9 cellular contexts compared by ENCODE assay signal in the genomic region with DNA sequence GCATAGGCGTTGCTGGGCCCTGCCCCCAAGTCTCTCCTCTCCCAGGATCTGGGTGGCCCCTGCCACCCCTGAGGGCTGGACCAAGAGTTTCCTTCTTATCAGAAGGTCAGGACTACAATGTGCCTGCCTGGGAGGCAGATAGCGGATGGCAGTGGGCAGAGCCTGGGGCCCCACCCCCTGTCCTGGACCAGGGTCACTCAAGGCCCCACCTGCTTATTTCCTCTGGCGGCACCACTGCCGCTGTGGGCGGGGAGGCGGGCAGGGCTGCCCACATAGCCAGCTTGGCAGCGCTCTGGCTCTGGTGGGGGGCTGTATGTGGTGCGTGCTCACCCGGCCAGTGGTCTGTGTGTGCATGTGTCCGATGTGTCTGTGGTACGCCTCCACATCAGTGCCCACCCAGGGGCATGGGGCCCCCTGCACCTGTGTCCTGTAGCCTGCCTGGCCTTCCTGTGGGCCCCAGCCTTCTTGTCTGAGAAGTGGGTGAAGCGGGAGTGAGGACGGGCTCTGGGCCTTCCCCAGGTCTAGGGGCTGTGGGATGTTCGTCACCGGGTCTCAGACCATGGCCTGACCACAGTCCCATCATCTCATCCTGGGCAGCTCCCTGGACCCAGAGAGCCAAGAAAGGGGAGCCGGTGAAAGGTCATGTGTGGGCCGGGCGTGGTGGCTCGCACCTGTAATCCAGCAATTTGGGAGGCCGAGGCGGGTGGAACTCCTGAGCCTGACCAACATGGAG. TPM values are rescaled to one million over a fixed set of nuclear protein-coding genes. Genes with fewer than 3 reads are reported as not detected.
DNase-seq lines count a peak whose midpoint lies in the region; ATAC-seq, FAIRE-seq and TF ChIP-seq lines count a peak whose summit lies in the region.
"Had no signal": no experiment of that assay in that cellular context is flagged by ENCODE, and none has a peak within 500 bp of the region (broad histone marks: within the 10 kb centered on the region; RNA-seq: fewer than 3 reads in every experiment).

No MANE protein-coding gene starts in this region.

- intact Hi-C loops in CD14-positive monocyte (cut with micrococcal nuclease), result loop anchor here (5.0 kb wide), 2 partner anchors 37 to 78 kb away; partner anchors contain the start of gene AP1B1 (in 1 of the 2)

- H3K27me3 ChIP-seq in endodermal cell (ENCODE audit: control insufficient read depth, insufficient read depth, low read length, poor library complexity, severe bottlenecking), result peaks cover 19% of the 10 kb centered on the region

- no peaks in the 10 kb centered on the region for H3K36me3 ChIP-seq in endodermal cell (ENCODE audit: control insufficient read depth, insufficient read depth, low read length)

- H3K27ac ChIP-seq in endodermal cell (ENCODE audit: low read depth, low read length), result no peak overlapping the region

- ATAC-seq in GM21529 (IDR thresholded peaks at IDR 0.05; ENCODE audit: unreplicated experiment), result no peak

- H3K36me3 Mint-ChIP-seq in CD14-positive monocyte (peaks cover 16 to 20% of the 10 kb centered on the region in 2 donors), endodermal cell (ENCODE audit: low read depth) (peaks cover 11% of the 10 kb centered on the region), osteocyte (ENCODE audit: unreplicated experiment) (no peaks in the 10 kb centered on the region)

- WGBS in endodermal cell (ENCODE audit: insufficient coverage in 1 of 2, insufficient read length in 1 of 2), 2 experiments, result 88 to 92% methylated on average over 11 to 21 of the region's 21 CpGs

- no peak for TF ChIP-seq CTCF in CD14-positive monocyte (IDR thresholded peaks at IDR 0.05)
- TF ChIP-seq CTCF in endodermal cell (conservative IDR thresholded peaks at IDR 0.05), result no peak
- no peak for TF ChIP-seq CTCF in osteocyte (IDR thresholded peaks at IDR 0.05)

- H3K9me3 Mint-ChIP-seq in CD14-positive monocyte (peaks cover 4 to 22% (median 16%) of the 10 kb centered on the region in 7 donors), endodermal cell (peaks cover 10% of the 10 kb centered on the region), osteocyte (ENCODE audit: unreplicated experiment) (no peaks in the 10 kb centered on the region)

- H3K9ac ChIP-seq in endodermal cell (ENCODE audit: extremely low read depth, low read length, poor library complexity, severe bottlenecking), result no peak overlapping the region

- no peaks in the 10 kb centered on the region for H3K9me3 ChIP-seq in endodermal cell (ENCODE audit: control insufficient read depth, low read length)
- H3K9me3 ChIP-seq: SJSA1 had no signal

- peak overlapping the region in 1 of 2 donors; percentile 42 for H3K4me3 Mint-ChIP-seq in CD14-positive monocyte
- peak overlapping the region; percentile 33 for H3K4me3 Mint-ChIP-seq in endodermal cell
- H3K4me3 Mint-ChIP-seq in osteocyte (ENCODE audit: unreplicated experiment), result no peak overlapping the region

- H3K4me1 Mint-ChIP-seq in CD14-positive monocyte, result peaks cover 58% of the 10 kb centered on the region
- H3K4me1 Mint-ChIP-seq in endodermal cell, result peaks cover 24% of the 10 kb centered on the region
- peaks cover 46% of the 10 kb centered on the region for H3K4me1 Mint-ChIP-seq in osteocyte (ENCODE audit: unreplicated experiment)

- H3K4me1 ChIP-seq in endodermal cell (ENCODE audit: control insufficient read depth, insufficient read depth, low read length), result peaks cover 8% of the 10 kb centered on the region

- no peak overlapping the region for H3K4me3 ChIP-seq in endodermal cell (ENCODE audit: low read length)
- H3K4me3 ChIP-seq: SJSA1 had no signal

- no peak for FAIRE-seq in frontal cortex (lab: Jason Lieb, UNC)

- H3K27me3 Mint-ChIP-seq in CD14-positive monocyte (ENCODE audit: low read depth in 3 of 3), result peaks cover 39 to 67% (median 52%) of the 10 kb centered on the region in 3 donors
- peaks cover 19% of the 10 kb centered on the region for H3K27me3 Mint-ChIP-seq in endodermal cell (ENCODE audit: insufficient read depth)
- peaks cover 9% of the 10 kb centered on the region for H3K27me3 Mint-ChIP-seq in osteocyte (ENCODE audit: unreplicated experiment)

- H3K27ac Mint-ChIP-seq in CD14-positive monocyte (peak overlapping the region in 6 of 7 donors; percentile 57 to 90 (median 79)), endodermal cell (peak overlapping the region; percentile 35), osteocyte (ENCODE audit: unreplicated experiment) (peak overlapping the region; percentile 85)

- DNase-seq in CD14-positive monocyte (ENCODE audit: low spot score) (no peak), M059J (ENCODE audit: low read depth) (peak; percentile 65), endodermal cell (peak; percentile 48), osteocyte (ENCODE audit: extremely low spot score, unreplicated experiment) (no peak), frontal cortex (ENCODE audit: low spot score in 2 of 2) (no peak), NCI-H2081 treated with DMSO at 0.1 percent for 48 hours (lab: John Stamatoyannopoulos, UW) (no peak), SIG-M5 (lab: John Stamatoyannopoulos, UW) (no peak)

RNA-seq across cellular contexts. Expression of gene GAS2L1, which starts 3.0 kb away (rescaled TPM):
- polyA plus RNA-seq in CD14-positive monocyte, result 10 to 100 TPM; 14.9 to 15.7 TPM
- 10.2 and 17.2 TPM in 2 replicates for total RNA-seq in M059J (2014; rRNA removed; shearing (Covaris generic))
- total RNA-seq in endodermal cell, result 10 to 100 TPM; 22.2 to 24.9 TPM
- polyA plus RNA-seq in endodermal cell (2013, experiment 1 of 2), result 13.9 TPM
- 14.7 TPM for polyA plus RNA-seq in endodermal cell (2013, experiment 2 of 2)
- 21.6 and 22.3 TPM in 2 replicates for total RNA-seq in osteocyte
- 2.9 TPM for total RNA-seq in frontal cortex

RNA-seq across cellular contexts. Expression of gene RASL10A, which starts 6.0 kb away (rescaled TPM):
- polyA plus RNA-seq in CD14-positive monocyte, result under 1 TPM; 0.35 to 0.50 TPM
- 0.07 TPM in 1 of 2 replicates, not detected in the other for total RNA-seq in M059J (2014; rRNA removed; shearing (Covaris generic))
- 1 to 10 TPM; 1.3 TPM for total RNA-seq in endodermal cell
- polyA plus RNA-seq in endodermal cell (2013, experiment 1 of 2), result 1.0 TPM
- 1.1 TPM for polyA plus RNA-seq in endodermal cell (2013, experiment 2 of 2)
- not detected in 2 replicates for total RNA-seq in osteocyte
- total RNA-seq in frontal cortex, result 2.0 TPM
- total RNA-seq: SJSA1 had no signal

RNA-seq across cellular contexts. Expression of gene EWSR1, which starts 41.4 kb away (rescaled TPM):
- polyA plus RNA-seq in CD14-positive monocyte, result 100 to 1,000 TPM in 1 of 2 donors, 10 to 100 TPM in 1; 81.2 to 136 TPM
- total RNA-seq in M059J (2014; rRNA removed; shearing (Covaris generic)), result 179 and 188 TPM in 2 replicates
- total RNA-seq in endodermal cell (100 to 1,000 TPM; 295 to 352 TPM), osteocyte (218 and 228 TPM in 2 replicates), frontal cortex (205 TPM)
- 394 TPM for polyA plus RNA-seq in endodermal cell (2013, experiment 1 of 2)
- 355 TPM for polyA plus RNA-seq in endodermal cell (2013, experiment 2 of 2)

RNA-seq across cellular contexts. Expression of gene RHBDD3, which starts 41.7 kb away (rescaled TPM):
- 1 to 10 TPM; 4.0 to 4.8 TPM for polyA plus RNA-seq in CD14-positive monocyte
- total RNA-seq in M059J (2014; rRNA removed; shearing (Covaris generic)), result 17.7 and 33.1 TPM in 2 replicates
- total RNA-seq in endodermal cell, result 10 to 100 TPM; 65.0 to 75.2 TPM
- polyA plus RNA-seq in endodermal cell (2013, experiment 1 of 2), result 45.2 TPM
- polyA plus RNA-seq in endodermal cell (2013, experiment 2 of 2), result 37.1 TPM
- 41.0 and 45.8 TPM in 2 replicates for total RNA-seq in osteocyte
- 14.7 TPM for total RNA-seq in frontal cortex

Comparison
In these comparisons a context has a peak if more than half of its experiments do, and no peak if none do; other contexts are left out.
1. DNase-seq: peak in M059J (single experiment) and endodermal cell (single experiment); none in CD14-positive monocyte (single experiment), osteocyte (single experiment), frontal cortex (0 of 2), NCI-H2081 treated with DMSO at 0.1 percent for 48 hours (single experiment) and SIG-M5 (single experiment).
2. H3K27ac Mint-ChIP-seq: peak in every context shown above with its lines; median percentile 85 in osteocyte; 79 in CD14-positive monocyte; 35 in endodermal cell.